Comparison of ENCODE assay signal across 16 cellular contexts in genomic region chr6:106373502-106374239, GRCh38. TPM values are rescaled to one million over a fixed set of nuclear protein-coding genes. Genes with fewer than 3 reads are reported as not detected.
DNase-seq lines count a peak whose midpoint lies in the region; ATAC-seq and TF ChIP-seq lines count a peak whose summit lies in the region.
"Had no signal": no experiment of that assay in that cellular context is flagged by ENCODE, and none has a peak within 500 bp of the region (broad histone marks: within the 10 kb centered on the region; RNA-seq: fewer than 3 reads in every experiment).

No MANE protein-coding gene starts in this region.

- no peak overlapping the region for H3K4me3 Mint-ChIP-seq in activated T-cell treated with anti-CD3 and anti-CD28 coated beads, Interleukin-2, amount 50 U/mL, for 4 hours
- no peak overlapping the region for H3K4me3 Mint-ChIP-seq in type B pancreatic cell
- H3K4me3 Mint-ChIP-seq: CD8-positive, alpha-beta memory T cell; HFFc6 had no signal

- TF ChIP-seq CTCF in type B pancreatic cell (conservative IDR thresholded peaks at IDR 0.05): no peak

- H3K27ac Mint-ChIP-seq in type B pancreatic cell: peak overlapping the region; percentile 21
- H3K27ac Mint-ChIP-seq: CD8-positive, alpha-beta memory T cell; HFFc6 had no signal

- H3K36me3 Mint-ChIP-seq in activated T-cell treated with anti-CD3 and anti-CD28 coated beads, Interleukin-2, amount 50 U/mL, for 4 hours (ENCODE audit: insufficient read depth): no peaks in the 10 kb centered on the region
- no peaks in the 10 kb centered on the region for H3K36me3 Mint-ChIP-seq in type B pancreatic cell
- H3K36me3 Mint-ChIP-seq: CD8-positive, alpha-beta memory T cell had no signal

- H3K27me3 Mint-ChIP-seq in activated T-cell treated with anti-CD3 and anti-CD28 coated beads, Interleukin-2, amount 50 U/mL, for 4 hours (ENCODE audit: low read depth): peaks cover 7% of the 10 kb centered on the region
- H3K27me3 Mint-ChIP-seq in type B pancreatic cell: peaks cover 7% of the 10 kb centered on the region

- peaks cover 2% of the 10 kb centered on the region for H3K4me1 Mint-ChIP-seq in activated T-cell treated with anti-CD3 and anti-CD28 coated beads, Interleukin-2, amount 50 U/mL, for 4 hours (ENCODE audit: low read depth)
- H3K4me1 Mint-ChIP-seq in type B pancreatic cell (ENCODE audit: unreplicated experiment): no peaks in the 10 kb centered on the region
- H3K4me1 Mint-ChIP-seq: CD8-positive, alpha-beta memory T cell had no signal

- no peaks in the 10 kb centered on the region for H3K9me3 Mint-ChIP-seq in activated T-cell treated with anti-CD3 and anti-CD28 coated beads, Interleukin-2, amount 50 U/mL, for 4 hours
- no peaks in the 10 kb centered on the region for H3K9me3 Mint-ChIP-seq in type B pancreatic cell
- H3K9me3 Mint-ChIP-seq: CD8-positive, alpha-beta memory T cell; HFFc6 had no signal

- ATAC-seq in activated T-cell treated with anti-CD3 and anti-CD28 coated beads, Interleukin-2, amount 50 U/mL, for 4 hours: peak; percentile 23 to 56
- ATAC-seq in GM19463 (IDR thresholded peaks at IDR 0.05; ENCODE audit: unreplicated experiment): no peak
- ATAC-seq in HG02678 (IDR thresholded peaks at IDR 0.05; ENCODE audit: unreplicated experiment): no peak

- DNase-seq in NCI-H1105 treated with DMSO at 0.1 percent for 48 hours (lab: John Stamatoyannopoulos, UW) (peak; percentile 38), NCI-H1105 (lab: John Stamatoyannopoulos, UW) (no peak), activated T-cell treated with anti-CD3 and anti-CD28 coated beads for 4 hours (no peak), epithelial cell of prostate (ENCODE audit: low read depth, low spot score) (no peak), type B pancreatic cell (ENCODE audit: extremely low spot score, unreplicated experiment) (no peak)
- DNase-seq in activated T-cell treated with anti-CD3 and anti-CD28 coated beads, Interleukin-2, amount 50 U/mL, for 4 hours: no peak
- DNase-seq: CD8-positive, alpha-beta memory T cell; HFFc6; KG1; NCI-H1092; NCI-H1694 treated with DMSO at 0.1 percent for 48 hours; NCI-H446; SHP77 treated with DMSO at 0.1 percent for 48 hours had no signal

- peak overlapping the region; percentile 97 for H3K27ac ChIP-seq in epithelial cell of prostate
- H3K27ac ChIP-seq: 22Rv1 had no signal

RNA-seq across cellular contexts. Expression of gene CRYBG1, which starts 13.2 kb away (rescaled TPM):
- 10 to 100 TPM in 2 of 3 donors, 1 to 10 TPM in 1; 8.5 to 28.6 (median 20.1) TPM for total RNA-seq in activated T-cell treated with anti-CD3 and anti-CD28 coated beads, Interleukin-2, amount 50 U/mL, for 4 hours
- 5.8 and 17.3 TPM in 2 replicates for total RNA-seq in type B pancreatic cell (ENCODE audit: low replicate concordance)

RNA-seq across cellular contexts. Expression of gene ATG5, which starts 48.1 kb away (rescaled TPM):
- 10 to 100 TPM; 29.3 to 30.2 (median 29.5) TPM for total RNA-seq in activated T-cell treated with anti-CD3 and anti-CD28 coated beads, Interleukin-2, amount 50 U/mL, for 4 hours
- 27.8 and 39.3 TPM in 2 replicates for total RNA-seq in type B pancreatic cell (ENCODE audit: low replicate concordance)

Comparison
In these comparisons a context has a peak if more than half of its experiments do, and no peak if none do; other contexts are left out.
1. ATAC-seq: peak in activated T-cell treated with anti-CD3 and anti-CD28 coated beads, Interleukin-2, amount 50 U/mL, for 4 hours (2 of 2); none in GM19463 (single experiment) and HG02678 (single experiment).